17 cellular contexts compared by ENCODE assay signal in genomic region chr3:189797103-189797850, GRCh38.
DNase-seq lines count a peak whose midpoint lies in the region; ATAC-seq and TF ChIP-seq lines count a peak whose summit lies in the region.
"Had no signal": no experiment of that assay in that cellular context is flagged by ENCODE, and none has a peak within 500 bp of the region (broad histone marks: within the 10 kb centered on the region; RNA-seq: fewer than 3 reads in every experiment).

No MANE protein-coding gene starts in this region.

- peak overlapping the region in 1 of 2 experiments; percentile 41 for H3K18ac ChIP-seq in mesenchymal stem cell (ENCODE audit: low read depth in 1 of 2, low read length in 2 of 2)

- TF ChIP-seq CTCF in mammary epithelial cell (conservative IDR thresholded peaks at IDR 0.05 in 1 of 2, IDR thresholded peaks at IDR 0.05 in 1 of 2; ENCODE audit: extremely low read depth in 1 of 2, insufficient read depth in 1 of 2, low read depth in 1 of 2, low read length in 2 of 2) (no peak), smooth muscle cell (IDR thresholded peaks at IDR 0.05; ENCODE audit: borderline replicate concordance, insufficient read depth, poor library complexity, severe bottlenecking) (no peak), natural killer cell (IDR thresholded peaks at IDR 0.05) (no peak)

- H2AFZ ChIP-seq in mammary epithelial cell (ENCODE audit: low read depth, low read length) (no peak overlapping the region), mesenchymal stem cell (ENCODE audit: low read depth, low read length) (no peak overlapping the region), smooth muscle cell (ENCODE audit: low read depth) (peak overlapping the region; percentile 21)

- H3K4ac ChIP-seq in mesenchymal stem cell (ENCODE audit: low read depth in 1 of 2, low read length in 2 of 2) = no peak overlapping the region

- no peaks in the 10 kb centered on the region for H3K79me1 ChIP-seq in mesenchymal stem cell (replicated peaks; ENCODE audit: low read length, poor library complexity, severe bottlenecking)

- H2BK120ac ChIP-seq in mesenchymal stem cell (ENCODE audit: low read depth, low read length) = peak overlapping the region; percentile 34

- DNase-seq in NCI-H69 (lab: John Stamatoyannopoulos, UW) = peak; percentile 60
- no peak for DNase-seq in mammary epithelial cell
- DNase-seq in mesenchymal stem cell = peak; percentile 28
- DNase-seq in smooth muscle cell (lab: John Stamatoyannopoulos, UW; ENCODE audit: unreplicated experiment) = no peak
- DNase-seq in natural killer cell = no peak
- DNase-seq in stimulated activated CD4-positive, alpha-beta T cell treated with anti-CD3 and anti-CD28 coated beads, Interleukin-12 subunit alpha, Interleukin-12 subunit beta, amount 100 ng/mL, for 4 hours = no peak
- DNase-seq: CD8-positive, alpha-beta memory T cell; H9; MM.1S; NCI-H1105; NCI-H187 treated with DMSO at 0.1 percent for 48 hours; NCI-H510A; NK-92 treated with Interleukin-12 subunit alpha and Interleukin-12 subunit beta, amount 100 ng/mL, for 24 hours had no signal

- no peak overlapping the region for H3K4me3 Mint-ChIP-seq in natural killer cell
- H3K4me3 Mint-ChIP-seq: CD8-positive, alpha-beta memory T cell; H9 had no signal

- H3K27me3 ChIP-seq in mammary epithelial cell (ENCODE audit: insufficient read depth, low read length) (no peaks in the 10 kb centered on the region), mesenchymal stem cell (ENCODE audit: control insufficient read depth in 1 of 2, insufficient read depth in 1 of 2, low read length in 2 of 2) (no peaks in the 10 kb centered on the region), smooth muscle cell (ENCODE audit: low read depth) (no peaks in the 10 kb centered on the region)
- H3K27me3 ChIP-seq: BLaER1 had no signal

- no peaks in the 10 kb centered on the region for H3K4me1 Mint-ChIP-seq in natural killer cell
- H3K4me1 Mint-ChIP-seq: CD8-positive, alpha-beta memory T cell had no signal

- H3K9ac ChIP-seq in mammary epithelial cell (ENCODE audit: insufficient read depth, low read length) (no peak overlapping the region), mesenchymal stem cell (ENCODE audit: low read length) (no peak overlapping the region), smooth muscle cell (ENCODE audit: low read depth) (no peak overlapping the region)
- H3K9ac ChIP-seq: BLaER1, KMS-11 had no signal

- H3K27ac Mint-ChIP-seq in natural killer cell = no peak overlapping the region
- H3K27ac Mint-ChIP-seq: CD8-positive, alpha-beta memory T cell; H9 had no signal

- no peak overlapping the region for H4K8ac ChIP-seq in mesenchymal stem cell (ENCODE audit: low read length)

- in situ Hi-C loops in mammary epithelial cell (cut with MboI; ENCODE audit: low sequenced_read_pairs in 2 of 2) = loop anchor here in 1 of 2 donors (10.0 kb wide), 1 partner anchor 522 kb away; no protein-coding TSS in a partner anchor

- H2BK12ac ChIP-seq in mesenchymal stem cell (ENCODE audit: low read length in 2 of 2) = no peak overlapping the region

- H2BK5ac ChIP-seq in mesenchymal stem cell (ENCODE audit: low read depth, low read length, poor library complexity, severe bottlenecking) = no peak overlapping the region

- peaks cover 2% of the 10 kb centered on the region in 2 donors for H3K9me3 Mint-ChIP-seq in natural killer cell
- H3K9me3 Mint-ChIP-seq: CD8-positive, alpha-beta memory T cell; H9 had no signal

- dilution Hi-C loops in mammary epithelial cell (cut with HindIII; ENCODE audit: low sequenced_read_pairs) = no loop called here

- H3K9me3 ChIP-seq in mammary epithelial cell (replicated peaks; ENCODE audit: insufficient read depth, low read length) (no peaks in the 10 kb centered on the region), mesenchymal stem cell (ENCODE audit: control insufficient read depth, low read length) (no peaks in the 10 kb centered on the region), smooth muscle cell (replicated peaks; ENCODE audit: low read depth) (no peaks in the 10 kb centered on the region)
- H3K9me3 ChIP-seq: BLaER1 had no signal

- no peaks in the 10 kb centered on the region for H3K36me3 Mint-ChIP-seq in natural killer cell
- H3K36me3 Mint-ChIP-seq: CD8-positive, alpha-beta memory T cell had no signal

- H3K79me2 ChIP-seq in mammary epithelial cell (ENCODE audit: insufficient read depth, low read length) = peaks cover 98% of the 10 kb centered on the region
- H3K79me2 ChIP-seq in smooth muscle cell (ENCODE audit: low read depth) = peaks cover 7% of the 10 kb centered on the region

- H3K36me3 ChIP-seq in mammary epithelial cell (ENCODE audit: insufficient read depth, low read length) = peaks cover 3% of the 10 kb centered on the region
- no peaks in the 10 kb centered on the region for H3K36me3 ChIP-seq in mesenchymal stem cell (ENCODE audit: control insufficient read depth in 1 of 2, insufficient read depth in 2 of 2, low read depth in 1 of 2, low read length in 2 of 2)
- no peaks in the 10 kb centered on the region for H3K36me3 ChIP-seq in smooth muscle cell (ENCODE audit: low read depth)
- H3K36me3 ChIP-seq: BLaER1 had no signal

- H3K4me2 ChIP-seq in mammary epithelial cell (ENCODE audit: insufficient read depth, low read depth, low read length) = peak overlapping the region; percentile 47
- H3K4me2 ChIP-seq in mesenchymal stem cell (ENCODE audit: low read length, poor library complexity, severe bottlenecking) = no peak overlapping the region
- no peak overlapping the region for H3K4me2 ChIP-seq in smooth muscle cell
- H3K4me2 ChIP-seq: BLaER1, KMS-11 had no signal

- intact Hi-C loops in mammary epithelial cell (cut with micrococcal nuclease) (no loop called here), natural killer cell (cut with micrococcal nuclease) (no loop called here)

- CTCF ChIA-PET in mammary epithelial cell (lab: Charles Lee; ENCODE audit: low non-redundant PET) = interaction anchor here (0.6 kb wide), 1 partner anchor 37 kb away, joined by 4 read pairs; no protein-coding TSS in a partner anchor

- no peaks in the 10 kb centered on the region for H3K27me3 Mint-ChIP-seq in natural killer cell (ENCODE audit: low read depth in 2 of 2)

- no peak overlapping the region for H2AK5ac ChIP-seq in mesenchymal stem cell (ENCODE audit: low read length, severe bottlenecking)

- no peaks in the 10 kb centered on the region for H4K20me1 ChIP-seq in mammary epithelial cell (ENCODE audit: insufficient read depth, low read length)
- H4K20me1 ChIP-seq in smooth muscle cell (ENCODE audit: low read depth) = no peaks in the 10 kb centered on the region
- H4K20me1 ChIP-seq: BLaER1 had no signal

- no peak for ATAC-seq in natural killer cell
- ATAC-seq in GM21576 (IDR thresholded peaks at IDR 0.05; ENCODE audit: unreplicated experiment) = no peak
- ATAC-seq: HepG2 had no signal

- H3K27ac ChIP-seq in mammary epithelial cell (ENCODE audit: insufficient read depth, low read depth, low read length) (peak overlapping the region; percentile 42), mesenchymal stem cell (ENCODE audit: low read length, poor library complexity, severe bottlenecking) (no peak overlapping the region), smooth muscle cell (ENCODE audit: low read depth) (no peak overlapping the region)
- H3K27ac ChIP-seq: BLaER1, KMS-11 had no signal

- H3K23ac ChIP-seq in mesenchymal stem cell (ENCODE audit: low read length in 2 of 2) = no peak overlapping the region

- H3K4me1 ChIP-seq in mammary epithelial cell (ENCODE audit: insufficient read depth, low read length) (peaks cover 59% of the 10 kb centered on the region), mesenchymal stem cell (ENCODE audit: control insufficient read depth, insufficient read depth, low read depth, low read length) (no peaks in the 10 kb centered on the region), smooth muscle cell (ENCODE audit: low read depth) (peaks cover 7% of the 10 kb centered on the region)
- H3K4me1 ChIP-seq: BLaER1 had no signal

- H4K91ac ChIP-seq in mesenchymal stem cell (ENCODE audit: low read length) = no peak overlapping the region

- H3F3A ChIP-seq in smooth muscle cell (ENCODE audit: low read depth) = no peaks in the 10 kb centered on the region

- WGBS in mammary epithelial cell (ENCODE audit: low coverage, missing lambda C conversion rate) = 30% methylated on average over 5 of the region's 5 CpGs
- 58% methylated on average over 4 of the region's 5 CpGs for WGBS in mesenchymal stem cell
- WGBS in smooth muscle cell (ENCODE audit: low lambda C conversion rate) = 76% methylated on average over 5 of the region's 5 CpGs

- H2BK15ac ChIP-seq in mesenchymal stem cell (ENCODE audit: low read depth, poor library complexity, severe bottlenecking) = no peak overlapping the region

- H3K14ac ChIP-seq in mesenchymal stem cell (ENCODE audit: low read length in 2 of 2) = no peak overlapping the region

- H3K4me3 ChIP-seq in mammary epithelial cell (replicated peaks in 1 of 3; ENCODE audit: insufficient read depth in 1 of 3, low read depth in 2 of 3, low read length in 3 of 3) = no peak overlapping the region
- no peak overlapping the region for H3K4me3 ChIP-seq in mesenchymal stem cell (ENCODE audit: insufficient read depth in 1 of 2, low read depth in 1 of 2, low read length in 2 of 2)
- H3K4me3 ChIP-seq in smooth muscle cell = no peak overlapping the region
- H3K4me3 ChIP-seq: BLaER1 had no signal

- BruUV-seq in mammary epithelial cell (replicated peaks; lab: Mats Ljungman, UMichigan) = no TSS peak

Comparison
In these comparisons a context has a peak if more than half of its experiments do, and no peak if none do; other contexts are left out.
1. DNase-seq: peak in NCI-H69 (single experiment) and mesenchymal stem cell (single experiment); none in mammary epithelial cell (single experiment), smooth muscle cell (single experiment), natural killer cell (single experiment) and stimulated activated CD4-positive, alpha-beta T cell treated with anti-CD3 and anti-CD28 coated beads, Interleukin-12 subunit alpha, Interleukin-12 subunit beta, amount 100 ng/mL, for 4 hours (single experiment).